9 cellular contexts compared by ENCODE assay signal in the genomic region with DNA sequence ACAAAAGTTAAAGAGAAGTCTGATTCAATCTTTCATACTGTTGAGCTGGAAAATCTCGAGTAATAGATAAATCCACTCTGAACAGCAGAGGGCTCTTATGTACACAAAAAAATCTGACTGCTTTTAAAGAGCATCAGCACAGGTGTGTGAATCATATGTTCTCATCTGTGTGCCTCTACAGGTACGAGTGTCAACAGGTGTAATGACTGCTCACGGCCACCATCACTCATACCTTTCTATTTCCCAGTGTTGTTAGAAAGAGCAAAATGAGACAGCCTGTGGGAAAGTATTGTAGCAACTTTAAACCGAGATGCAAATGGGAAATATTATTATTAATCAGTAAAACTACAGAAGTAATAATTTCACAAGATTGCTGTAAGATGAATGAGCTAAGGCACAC. TPM values are rescaled to one million over a fixed set of nuclear protein-coding genes. Genes with fewer than 3 reads are reported as not detected.
A peak's percentile ranks its signal among the peaks of the same experiment; 100 is the strongest.
DNase-seq lines count a peak whose midpoint lies in the region; ATAC-seq and TF ChIP-seq lines count a peak whose summit lies in the region.
"Had no signal": no experiment of that assay in that cellular context is flagged by ENCODE, and none has a peak within 500 bp of the region (broad histone marks: within the 10 kb centered on the region; RNA-seq: fewer than 3 reads in every experiment).

No MANE protein-coding gene starts in this region.

- DNase-seq in DMS153 (lab: John Stamatoyannopoulos, UW): peak; percentile 71
- DNase-seq in LNCaP clone FGC (ENCODE audit: low read depth): peak; percentile 68
- DNase-seq in OCI-M1 (lab: John Stamatoyannopoulos, UW): peak; percentile 6
- DNase-seq in kidney tubule cell (ENCODE audit: low spot score): peak; percentile 35
- no peak for DNase-seq in globus pallidus (ENCODE audit: low spot score)
- no peak for DNase-seq in cerebellum (ENCODE audit: low spot score)

- ATAC-seq in HG02885 (IDR thresholded peaks at IDR 0.05; ENCODE audit: poor library complexity, unreplicated experiment) (no peak), HG03139 (IDR thresholded peaks at IDR 0.05; ENCODE audit: unreplicated experiment) (no peak)
- ATAC-seq: stimulated activated effector memory CD8-positive, alpha-beta T cell treated with anti-CD3 and anti-CD28 coated beads, Interleukin-12 subunit alpha, Interleukin-12 subunit beta, amount 100 ng/mL, for 72 hours had no signal

- no peak overlapping the region for H3K4me3 ChIP-seq in LNCaP clone FGC (ENCODE audit: low read depth, low read length)

- TF ChIP-seq CTCF in LNCaP clone FGC (IDR thresholded peaks at IDR 0.05; ENCODE audit: control insufficient read depth, extremely low read depth, insufficient read depth): peak; percentile 49

RNA-seq across cellular contexts. Expression of a gene that starts 49.0 kb away (rescaled TPM):
- 17.8 TPM for total RNA-seq in cerebellum

Comparison
In these comparisons a context has a peak if more than half of its experiments do, and no peak if none do; other contexts are left out.
1. DNase-seq: peak in DMS153 (single experiment), LNCaP clone FGC (single experiment), OCI-M1 (single experiment) and kidney tubule cell (single experiment); none in globus pallidus (single experiment) and cerebellum (single experiment).